ENCODE assay signal across 7 cellular contexts in the genomic region with DNA sequence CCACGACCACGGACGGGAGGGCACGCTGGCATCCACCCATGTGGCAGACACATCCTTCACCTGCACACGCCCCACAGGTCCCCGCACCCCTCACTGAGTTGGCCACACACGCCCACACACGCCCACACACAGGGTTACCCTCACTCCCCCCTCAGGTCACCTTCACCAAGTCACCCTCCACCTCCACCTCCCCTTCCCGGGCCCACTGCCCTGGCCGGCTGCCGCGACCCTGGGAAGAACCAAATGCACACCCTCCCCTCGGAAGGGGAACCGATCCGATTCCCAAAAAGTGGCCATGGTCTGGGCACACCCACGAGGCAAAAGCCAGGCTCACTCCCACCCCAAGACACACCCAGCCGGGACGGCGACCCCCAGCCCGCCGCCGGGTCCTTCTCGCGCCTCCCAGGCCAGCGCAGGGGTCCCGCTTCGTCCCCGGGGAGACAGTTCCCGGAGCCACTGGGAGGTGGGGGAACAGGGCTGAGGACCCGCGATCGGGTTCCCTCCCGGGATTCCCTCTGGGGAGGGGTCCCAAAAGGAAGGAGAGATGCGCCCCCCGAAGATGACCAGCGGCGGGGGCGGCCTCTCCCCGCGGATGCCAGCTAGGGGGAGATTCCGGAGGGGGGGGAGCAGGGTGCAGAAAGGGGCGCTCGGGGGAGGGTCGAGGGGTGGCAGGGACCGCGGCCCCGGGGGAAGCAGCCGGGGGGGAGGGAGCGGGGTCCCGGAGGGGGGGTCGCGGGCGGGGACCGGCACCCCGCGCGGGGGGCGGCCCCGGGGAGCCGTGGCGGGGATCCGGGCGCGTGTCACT. TPM values are rescaled to one million over a fixed set of nuclear protein-coding genes. Genes with fewer than 3 reads are reported as not detected.
DNase-seq lines count a peak whose midpoint lies in the region; ATAC-seq and TF ChIP-seq lines count a peak whose summit lies in the region.

No MANE protein-coding gene starts in this region.

- H3K4me3 ChIP-seq in LNCaP clone FGC (ENCODE audit: low read depth, low read length) (peak overlapping the region; percentile 52), astrocyte of the spinal cord (ENCODE audit: low read depth, low read length) (peak overlapping the region; percentile 69), left lung (peak overlapping the region; percentile 38 to 56)

- intact Hi-C loops in left lung (cut with DNase I), result no loop called here

- TF ChIP-seq CTCF in LNCaP clone FGC (IDR thresholded peaks at IDR 0.05; ENCODE audit: control insufficient read depth, extremely low read depth, insufficient read depth) (no peak), astrocyte of the spinal cord (IDR thresholded peaks at IDR 0.05; ENCODE audit: low read depth, low read length) (no peak), left lung (IDR thresholded peaks at IDR 0.05) (no peak)

- peaks cover 6 to 57% of the 10 kb centered on the region in 2 donors for H3K4me1 ChIP-seq in left lung

- DNase-seq in LNCaP clone FGC (ENCODE audit: low read depth), result no peak
- no peak for DNase-seq in astrocyte of the spinal cord (ENCODE audit: low read depth, low spot score)
- DNase-seq in left lung, result peak; percentile 32 to 76
- peak in 2 of 49 donors; percentile 32 to 71 for DNase-seq in substantia nigra (lab: John Stamatoyannopoulos, UW)
- DNase-seq in occipital lobe (lab: John Stamatoyannopoulos, UW), result no peak
- DNase-seq in AG20443 (ENCODE audit: low spot score), result no peak

- ATAC-seq in left lung (no peak), GM21528 (IDR thresholded peaks at IDR 0.05; ENCODE audit: low FRiP score, unreplicated experiment) (no peak)

- peaks cover 0 to 50% of the 10 kb centered on the region in 2 donors for H3K27me3 ChIP-seq in left lung

- H3K9me3 ChIP-seq in left lung, result no peaks in the 10 kb centered on the region

- no peaks in the 10 kb centered on the region for H3K36me3 ChIP-seq in left lung

- in situ Hi-C loops in astrocyte of the spinal cord (cut with HindIII; ENCODE audit: low sequenced_read_pairs), result loop anchor here (25.0 kb wide), 1 partner anchor 1671 kb away; a partner anchor contains a TSS

- H3K27ac ChIP-seq in left lung, result no peak overlapping the region
- peak overlapping the region; percentile 69 for H3K27ac ChIP-seq in substantia nigra (ENCODE audit: low read depth, low read length, poor library complexity, severe bottlenecking)

RNA-seq across cellular contexts. Expression of a gene that starts 0.7 kb away (rescaled TPM):
- 10 to 100 TPM; 48.2 to 65.2 TPM for total RNA-seq in left lung
- 66.1 TPM for total RNA-seq in occipital lobe

Comparison
In these comparisons a context has a peak if more than half of its experiments do, and no peak if none do; other contexts are left out.
1. DNase-seq: peak in left lung (2 of 2); none in LNCaP clone FGC (single experiment), astrocyte of the spinal cord (single experiment), occipital lobe (single experiment) and AG20443 (single experiment).
2. Peak in every context shown above with its lines, with median percentiles within 50 percentile points of each other: H3K4me3 ChIP-seq.